In genomic region chr6:160960839-160961238, GRCh38 we compare ENCODE assay signal across 1 cellular context.
TF ChIP-seq lines count a peak whose summit lies in the region.

No MANE protein-coding gene starts in this region.

TF ChIP-seq in GM23338, 12 proteins besides CTCF, POLR2A, EP300 and RAD21:
- TF ChIP-seq REST (IDR thresholded peaks at IDR 0.05; ENCODE audit: unreplicated experiment) (no peak), STAT1 (IDR thresholded peaks at IDR 0.05; ENCODE audit: unreplicated experiment) (no peak), EZH2 (IDR thresholded peaks at IDR 0.05; ENCODE audit: low read depth, unreplicated experiment) (no peak), NANOG (IDR thresholded peaks at IDR 0.05; ENCODE audit: borderline replicate concordance) (no peak), ZNF114 (CRISPR knock-in tag; IDR thresholded peaks at IDR 0.05) (no peak), JUNB (IDR thresholded peaks at IDR 0.05; ENCODE audit: unreplicated experiment) (no peak), POLR2AphosphoS5 (IDR thresholded peaks at IDR 0.05; ENCODE audit: low read depth) (no peak), ETS1 (IDR thresholded peaks at IDR 0.05) (no peak), CREB1 (CRISPR knock-in tag; IDR thresholded peaks at IDR 0.05; ENCODE audit: low read depth) (no peak), EZH2phosphoT487 (IDR thresholded peaks at IDR 0.05; ENCODE audit: unreplicated experiment) (no peak), ZNF331 (CRISPR knock-in tag; IDR thresholded peaks at IDR 0.05; ENCODE audit: low read depth) (no peak)
- TF ChIP-seq, protein P1, sequence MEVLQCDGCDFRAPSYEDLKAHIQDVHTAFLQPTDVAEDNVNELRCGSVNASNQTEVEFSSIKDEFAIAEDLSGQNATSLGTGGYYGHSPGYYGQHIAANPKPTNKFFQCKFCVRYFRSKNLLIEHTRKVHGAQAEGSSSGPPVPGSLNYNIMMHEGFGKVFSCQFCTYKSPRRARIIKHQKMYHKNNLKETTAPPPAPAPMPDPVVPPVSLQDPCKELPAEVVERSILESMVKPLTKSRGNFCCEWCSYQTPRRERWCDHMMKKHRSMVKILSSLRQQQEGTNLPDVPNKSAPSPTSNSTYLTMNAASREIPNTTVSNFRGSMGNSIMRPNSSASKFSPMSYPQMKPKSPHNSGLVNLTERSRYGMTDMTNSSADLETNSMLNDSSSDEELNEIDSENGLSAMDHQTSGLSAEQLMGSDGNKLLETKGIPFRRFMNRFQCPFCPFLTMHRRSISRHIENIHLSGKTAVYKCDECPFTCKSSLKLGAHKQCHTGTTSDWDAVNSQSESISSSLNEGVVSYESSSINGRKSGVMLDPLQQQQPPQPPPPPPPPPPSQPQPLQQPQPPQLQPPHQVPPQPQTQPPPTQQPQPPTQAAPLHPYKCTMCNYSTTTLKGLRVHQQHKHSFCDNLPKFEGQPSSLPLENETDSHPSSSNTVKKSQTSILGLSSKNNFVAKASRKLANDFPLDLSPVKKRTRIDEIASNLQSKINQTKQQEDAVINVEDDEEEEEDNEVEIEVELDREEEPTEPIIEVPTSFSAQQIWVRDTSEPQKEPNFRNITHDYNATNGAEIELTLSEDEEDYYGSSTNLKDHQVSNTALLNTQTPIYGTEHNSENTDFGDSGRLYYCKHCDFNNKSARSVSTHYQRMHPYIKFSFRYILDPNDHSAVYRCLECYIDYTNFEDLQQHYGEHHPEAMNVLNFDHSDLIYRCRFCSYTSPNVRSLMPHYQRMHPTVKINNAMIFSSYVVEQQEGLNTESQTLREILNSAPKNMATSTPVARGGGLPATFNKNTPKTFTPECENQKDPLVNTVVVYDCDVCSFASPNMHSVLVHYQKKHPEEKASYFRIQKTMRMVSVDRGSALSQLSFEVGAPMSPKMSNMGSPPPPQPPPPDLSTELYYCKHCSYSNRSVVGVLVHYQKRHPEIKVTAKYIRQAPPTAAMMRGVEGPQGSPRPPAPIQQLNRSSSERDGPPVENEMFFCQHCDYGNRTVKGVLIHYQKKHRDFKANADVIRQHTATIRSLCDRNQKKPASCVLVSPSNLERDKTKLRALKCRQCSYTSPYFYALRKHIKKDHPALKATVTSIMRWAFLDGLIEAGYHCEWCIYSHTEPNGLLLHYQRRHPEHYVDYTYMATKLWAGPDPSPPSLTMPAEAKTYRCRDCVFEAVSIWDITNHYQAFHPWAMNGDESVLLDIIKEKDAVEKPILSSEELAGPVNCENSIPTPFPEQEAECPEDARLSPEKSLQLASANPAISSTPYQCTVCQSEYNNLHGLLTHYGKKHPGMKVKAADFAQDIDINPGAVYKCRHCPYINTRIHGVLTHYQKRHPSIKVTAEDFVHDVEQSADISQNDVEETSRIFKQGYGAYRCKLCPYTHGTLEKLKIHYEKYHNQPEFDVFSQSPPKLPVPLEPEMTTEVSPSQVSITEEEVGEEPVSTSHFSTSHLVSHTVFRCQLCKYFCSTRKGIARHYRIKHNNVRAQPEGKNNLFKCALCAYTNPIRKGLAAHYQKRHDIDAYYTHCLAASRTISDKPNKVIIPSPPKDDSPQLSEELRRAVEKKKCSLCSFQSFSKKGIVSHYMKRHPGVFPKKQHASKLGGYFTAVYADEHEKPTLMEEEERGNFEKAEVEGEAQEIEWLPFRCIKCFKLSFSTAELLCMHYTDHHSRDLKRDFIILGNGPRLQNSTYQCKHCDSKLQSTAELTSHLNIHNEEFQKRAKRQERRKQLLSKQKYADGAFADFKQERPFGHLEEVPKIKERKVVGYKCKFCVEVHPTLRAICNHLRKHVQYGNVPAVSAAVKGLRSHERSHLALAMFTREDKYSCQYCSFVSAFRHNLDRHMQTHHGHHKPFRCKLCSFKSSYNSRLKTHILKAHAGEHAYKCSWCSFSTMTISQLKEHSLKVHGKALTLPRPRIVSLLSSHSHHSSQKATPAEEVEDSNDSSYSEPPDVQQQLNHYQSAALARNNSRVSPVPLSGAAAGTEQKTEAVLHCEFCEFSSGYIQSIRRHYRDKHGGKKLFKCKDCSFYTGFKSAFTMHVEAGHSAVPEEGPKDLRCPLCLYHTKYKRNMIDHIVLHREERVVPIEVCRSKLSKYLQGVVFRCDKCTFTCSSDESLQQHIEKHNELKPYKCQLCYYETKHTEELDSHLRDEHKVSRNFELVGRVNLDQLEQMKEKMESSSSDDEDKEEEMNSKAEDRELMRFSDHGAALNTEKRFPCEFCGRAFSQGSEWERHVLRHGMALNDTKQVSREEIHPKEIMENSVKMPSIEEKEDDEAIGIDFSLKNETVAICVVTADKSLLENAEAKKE (CRISPR knock-in tag; IDR thresholded peaks at IDR 0.05): no peak
